In the genomic region with DNA sequence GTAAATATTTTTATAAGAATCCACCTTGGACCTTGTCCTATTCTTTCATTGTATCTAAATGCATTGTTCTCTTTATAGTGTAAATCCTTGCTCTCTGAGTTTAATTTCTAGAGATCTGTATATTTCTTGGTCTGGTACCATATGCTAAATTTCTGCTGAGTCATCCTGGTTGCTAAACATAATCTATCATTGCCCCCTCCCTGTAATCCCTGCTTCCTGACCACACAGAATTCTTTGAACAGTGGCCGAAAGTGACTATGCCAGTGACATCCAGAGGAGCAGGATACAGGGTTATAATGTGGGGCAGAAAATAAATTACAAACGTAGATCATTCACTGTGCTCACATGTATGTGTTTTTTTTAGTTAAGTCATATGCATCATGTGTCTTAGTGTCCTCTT, we compare ENCODE assay signal across 1 cellular context.
TF ChIP-seq lines count a peak whose summit lies in the region.

No MANE protein-coding gene starts in this region.

TF ChIP-seq in H1, 55 proteins besides CTCF, POLR2A, EP300 and RAD21:
- TF ChIP-seq MAFK (IDR thresholded peaks at IDR 0.05; ENCODE audit: low read depth, low read length) = peak; percentile 78
- TF ChIP-seq BACH1 (IDR thresholded peaks at IDR 0.05; ENCODE audit: low read length) = peak; percentile 86
- TF ChIP-seq KDM1A (IDR thresholded peaks at IDR 0.05; ENCODE audit: borderline replicate concordance, low read length) = no peak
- TF ChIP-seq TEAD4 (IDR thresholded peaks at IDR 0.05; ENCODE audit: low read depth, low read length) = no peak
TF ChIP-seq in H1: peak in this region for 2.
